ENCODE assay signal across 8 cellular contexts in genomic region chr17:57442914-57443571, GRCh38.
DNase-seq lines count a peak whose midpoint lies in the region; ATAC-seq and TF ChIP-seq lines count a peak whose summit lies in the region.

No MANE protein-coding gene starts in this region.

- H3K36me3 Mint-ChIP-seq in dendritic cell treated with granulocyte-macrophage colony-stimulating factor and Interleukin-4, amounts not matched to agents 40 ng/mL and 50 ng/mL, for 4 days (ENCODE audit: low read depth) = no peaks in the 10 kb centered on the region

- no peaks in the 10 kb centered on the region for H3K27me3 ChIP-seq in ovary

- no peak for TF ChIP-seq POLR2A in ovary (IDR thresholded peaks at IDR 0.05)

- DNase-seq in activated gamma-delta T cell treated with Interleukin-2 at 50 U/mL for 16 hours (peak; percentile 54), activated gamma-delta T cell (lab: John Stamatoyannopoulos, UW) (no peak), ovary (peak in 4 of 5 donors; percentile 37 to 64 (median 55)), NCI-H82 (lab: John Stamatoyannopoulos, UW) (no peak), cerebellar cortex (ENCODE audit: low spot score) (no peak)
- DNase-seq in activated CD4-positive, alpha-beta T cell treated with anti-CD3 and anti-CD28 coated beads for 4 hours = peak; percentile 65 to 72

- H3K27me3 Mint-ChIP-seq in dendritic cell treated with granulocyte-macrophage colony-stimulating factor and Interleukin-4, amounts not matched to agents 40 ng/mL and 50 ng/mL, for 4 days = peaks cover 40% of the 10 kb centered on the region

- H3K4me1 Mint-ChIP-seq in dendritic cell treated with granulocyte-macrophage colony-stimulating factor and Interleukin-4, amounts not matched to agents 40 ng/mL and 50 ng/mL, for 4 days (ENCODE audit: low read depth) = peaks cover 62% of the 10 kb centered on the region

- no peaks in the 10 kb centered on the region for H3K9me3 Mint-ChIP-seq in dendritic cell treated with granulocyte-macrophage colony-stimulating factor and Interleukin-4, amounts not matched to agents 40 ng/mL and 50 ng/mL, for 4 days

- WGBS in ovary, 3 donors = 33 to 67% (median 40%) methylated on average over 16 of the region's 16 CpGs

- H3K4me3 ChIP-seq in ovary = no peak overlapping the region

- ATAC-seq in GM21526 (IDR thresholded peaks at IDR 0.05; ENCODE audit: low FRiP score, unreplicated experiment) = no peak

- intact Hi-C loops in dendritic cell treated with granulocyte-macrophage colony-stimulating factor and Interleukin-4, amounts not matched to agents 40 ng/mL and 50 ng/mL, for 4 days (cut with micrococcal nuclease) = no loop called here
- intact Hi-C loops in ovary (cut with DNase I) = loop anchor here in 1 of 4 donors (10.0 kb wide), 1 partner anchor 232 kb away; no protein-coding TSS in a partner anchor

- no peak for TF ChIP-seq CTCF in ovary (IDR thresholded peaks at IDR 0.05)

- H3K9me3 ChIP-seq in ovary = no peaks in the 10 kb centered on the region

- peak overlapping the region; percentile 60 for H3K27ac Mint-ChIP-seq in dendritic cell treated with granulocyte-macrophage colony-stimulating factor and Interleukin-4, amounts not matched to agents 40 ng/mL and 50 ng/mL, for 4 days

- TF ChIP-seq EP300 in ovary (IDR thresholded peaks at IDR 0.05) = no peak

- H3K4me1 ChIP-seq in ovary (ENCODE audit: insufficient read depth) = peaks cover 39% of the 10 kb centered on the region

- no peak overlapping the region for H3K4me3 Mint-ChIP-seq in dendritic cell treated with granulocyte-macrophage colony-stimulating factor and Interleukin-4, amounts not matched to agents 40 ng/mL and 50 ng/mL, for 4 days

- H3K27ac ChIP-seq in ovary = peak overlapping the region; percentile 57 to 68

- H3K36me3 ChIP-seq in ovary = no peaks in the 10 kb centered on the region

Comparison
In these comparisons a context has a peak if more than half of its experiments do, and no peak if none do; other contexts are left out.
1. DNase-seq: peak in activated gamma-delta T cell treated with Interleukin-2 at 50 U/mL for 16 hours (single experiment), activated CD4-positive, alpha-beta T cell treated with anti-CD3 and anti-CD28 coated beads for 4 hours (2 of 2) and ovary (4 of 5); none in activated gamma-delta T cell (single experiment), NCI-H82 (single experiment) and cerebellar cortex (single experiment).